ENCODE assay signal across 8 cellular contexts in the genomic region with DNA sequence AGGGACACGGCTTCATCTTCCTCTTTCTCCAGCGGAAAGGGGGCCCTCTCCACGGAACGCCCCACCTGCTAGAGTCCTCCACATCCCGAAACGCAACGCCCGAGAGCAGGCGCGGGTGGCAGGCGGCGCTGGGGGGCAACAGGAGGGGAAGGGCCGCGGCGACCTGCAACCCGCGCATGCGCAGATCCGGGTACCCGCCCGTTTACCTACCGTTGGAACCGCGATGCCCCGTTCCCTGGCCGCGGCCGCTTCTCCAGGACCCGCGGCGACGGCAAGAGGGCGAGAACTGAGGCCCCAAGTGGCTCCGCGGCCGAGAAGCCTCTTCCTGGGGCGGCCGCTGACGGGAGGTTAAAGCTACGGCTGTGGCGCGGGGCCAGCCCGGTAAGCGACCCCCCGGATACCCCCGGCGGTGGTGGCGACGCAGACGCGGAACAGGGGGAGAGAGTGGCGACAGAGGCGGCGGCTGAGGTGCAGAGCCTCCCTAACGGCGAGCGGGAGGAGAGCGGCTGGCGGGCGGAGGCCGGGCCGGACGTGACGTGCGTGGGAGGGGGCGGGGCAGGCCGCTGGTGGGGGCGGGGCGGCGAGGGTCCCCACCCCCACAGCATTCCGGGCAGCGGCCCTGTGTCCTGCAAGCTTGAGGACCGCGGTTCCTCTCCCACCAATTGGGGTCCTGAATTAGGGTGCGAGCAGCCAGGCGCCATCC. TPM values are rescaled to one million over a fixed set of nuclear protein-coding genes. Genes with fewer than 3 reads are reported as not detected.
DNase-seq lines count a peak whose midpoint lies in the region; ATAC-seq and TF ChIP-seq lines count a peak whose summit lies in the region.

Gene FAM13B, minus strand, starts transcription at position 508 of the 703 bp plus-strand sequence. CDS start 13,968 bp downstream, outside the sequence.

- DNase-seq in NCI-H2171 treated with DMSO at 0.1 percent for 48 hours (lab: John Stamatoyannopoulos, UW) (peak; percentile 53), mammary epithelial cell (peak; percentile 77), inferior parietal cortex (ENCODE audit: extremely low spot score) (peak; percentile 55)
- peak; percentile 58 to 77 (median 60) for DNase-seq in stimulated activated CD4-positive, alpha-beta T cell treated with anti-CD3 and anti-CD28 coated beads, Interleukin-12 subunit alpha, Interleukin-12 subunit beta, amount 100 ng/mL, for 48 hours (ENCODE audit: low read depth in 2 of 3, low spot score in 1 of 3)

- H3K9ac ChIP-seq in mammary epithelial cell (ENCODE audit: insufficient read depth, low read length): peak within 1 kb of the TSS; percentile 70

- ATAC-seq in GM18519 (IDR thresholded peaks at IDR 0.05; ENCODE audit: low FRiP score, unreplicated experiment) (peak; percentile 34), HG03060 (IDR thresholded peaks at IDR 0.05; ENCODE audit: low read depth, unreplicated experiment) (peak; percentile 14)

- H3K4me1 ChIP-seq in mammary epithelial cell (ENCODE audit: insufficient read depth, low read length): peaks cover 10% of the 10 kb centered on the region

- dilution Hi-C loops in mammary epithelial cell (cut with HindIII; ENCODE audit: low sequenced_read_pairs): no loop called here

- H3K9me3 ChIP-seq in mammary epithelial cell (replicated peaks; ENCODE audit: insufficient read depth, low read length): no peaks in the 10 kb centered on the region

- H3K27ac ChIP-seq in 22Rv1: peak within 1 kb of the TSS; percentile 94
- H3K27ac ChIP-seq in mammary epithelial cell (ENCODE audit: insufficient read depth, low read depth, low read length): peak within 1 kb of the TSS; percentile 74

- H3K79me2 ChIP-seq in mammary epithelial cell (ENCODE audit: insufficient read depth, low read length): peaks cover 49% of the 10 kb centered on the region

- WGBS in mammary epithelial cell (ENCODE audit: low coverage, missing lambda C conversion rate): 2% methylated on average over 11 of the region's 76 CpGs

- H3K27me3 ChIP-seq in mammary epithelial cell (ENCODE audit: insufficient read depth, low read length): no peaks in the 10 kb centered on the region

- no peaks in the 10 kb centered on the region for H4K20me1 ChIP-seq in mammary epithelial cell (ENCODE audit: insufficient read depth, low read length)

- intact Hi-C loops in mammary epithelial cell (cut with micrococcal nuclease): loop anchor here (1.0 to 10.0 kb wide), 3 partner anchors 253 to 408 kb away; partner anchors contain the start of gene HNRNPA0

- H3K36me3 ChIP-seq in mammary epithelial cell (ENCODE audit: insufficient read depth, low read length): no peaks in the 10 kb centered on the region

- no TSS peak for BruUV-seq in mammary epithelial cell (replicated peaks; lab: Mats Ljungman, UMichigan)

- H3K4me3 ChIP-seq in WI38 (ENCODE audit: low read depth, low read length): peak within 1 kb of the TSS; percentile 93
- peak within 1 kb of the TSS; percentile 71 to 98 (median 81) for H3K4me3 ChIP-seq in mammary epithelial cell (replicated peaks in 1 of 3; ENCODE audit: insufficient read depth in 1 of 3, low read depth in 2 of 3, low read length in 3 of 3)

- CTCF ChIA-PET in mammary epithelial cell (lab: Charles Lee; ENCODE audit: low non-redundant PET): interaction anchor here (0.5 to 0.6 kb wide), 2 partner anchors 39 to 101 kb away, joined by 3 to 4 read pairs; no protein-coding TSS in a partner anchor

- H3K4me2 ChIP-seq in mammary epithelial cell (ENCODE audit: insufficient read depth, low read depth, low read length): peak within 1 kb of the TSS; percentile 82

- TF ChIP-seq CTCF in 22Rv1 (IDR thresholded peaks at IDR 0.05): 0 out of 2 replicates have a peak, but pooled peaks have one; percentile 7
- TF ChIP-seq CTCF in WI38 (IDR thresholded peaks at IDR 0.05; ENCODE audit: low read depth, low read length): no peak
- no peak for TF ChIP-seq CTCF in mammary epithelial cell (conservative IDR thresholded peaks at IDR 0.05 in 1 of 2, IDR thresholded peaks at IDR 0.05 in 1 of 2; ENCODE audit: extremely low read depth in 1 of 2, insufficient read depth in 1 of 2, low read depth in 1 of 2, low read length in 2 of 2)

- in situ Hi-C loops in mammary epithelial cell (cut with MboI; ENCODE audit: low sequenced_read_pairs in 2 of 2): loop anchor here (5.0 to 25.0 kb wide), 4 partner anchors 35 to 395 kb away; partner anchors contain the start of genes HNRNPA0 (in 1 of the 2) and NME5 (in 1 of the 2)

- H2AFZ ChIP-seq in mammary epithelial cell (ENCODE audit: low read depth, low read length): peak within 1 kb of the TSS; percentile 91

RNA-seq across cellular contexts. Expression of gene FAM13B, which starts in this region (rescaled TPM):
- total RNA-seq in mammary epithelial cell: 10 to 100 TPM; 20.3 to 24.7 TPM
- 6.6 TPM for polyA plus RNA-seq in mammary epithelial cell
- 8.6 TPM for polyA minus RNA-seq in mammary epithelial cell

Comparison
In these comparisons a context has a peak if more than half of its experiments do, and no peak if none do; other contexts are left out.
1. Peak in every context shown above with its lines: DNase-seq, ATAC-seq, H3K4me3 ChIP-seq and H3K27ac ChIP-seq.